Comparison of ENCODE assay signal across 8 cellular contexts in genomic region chr12:121095544-121096198, GRCh38.
DNase-seq lines count a peak whose midpoint lies in the region; ATAC-seq and TF ChIP-seq lines count a peak whose summit lies in the region.

No MANE protein-coding gene starts in this region.

- no peaks in the 10 kb centered on the region for H3K79me2 ChIP-seq in OCI-LY1 (ENCODE audit: insufficient read depth, low read length)

- H3K27ac ChIP-seq in HUES48 (ENCODE audit: low read depth, low read length) (no peak overlapping the region), OCI-LY1 (ENCODE audit: low read depth, low read length, poor library complexity, severe bottlenecking) (no peak overlapping the region), mucosa of rectum (ENCODE audit: low read depth in 2 of 2, low read length in 2 of 2) (peak overlapping the region in 1 of 2 donors; percentile 16)

- H3K27me3 ChIP-seq in HUES48 (ENCODE audit: control insufficient read depth, insufficient read depth, low read length) (peaks cover 9% of the 10 kb centered on the region), OCI-LY1 (ENCODE audit: insufficient read depth, low read length) (peaks cover 4% of the 10 kb centered on the region; the same call in 1 of the 2 replicates), mucosa of rectum (ENCODE audit: control insufficient read depth in 2 of 2, insufficient read depth in 2 of 2, low read length in 2 of 2) (peaks cover 0 to 2% of the 10 kb centered on the region in 2 donors)

- no peaks in the 10 kb centered on the region for H3F3A ChIP-seq in OCI-LY1 (ENCODE audit: insufficient read depth, low read length)

- ATAC-seq in HG02884 (IDR thresholded peaks at IDR 0.05; ENCODE audit: unreplicated experiment), result no peak

- H4K20me1 ChIP-seq in OCI-LY1 (ENCODE audit: insufficient read depth, low read length), result no peaks in the 10 kb centered on the region

- H3K4me1 ChIP-seq in HUES48 (ENCODE audit: control insufficient read depth, insufficient read depth, low read length) (0 out of 2 replicates have a peak, but pooled peaks cover 4% of the 10 kb centered on the region), OCI-LY1 (ENCODE audit: insufficient read depth, low read length, severe bottlenecking) (peaks cover 5% of the 10 kb centered on the region), mucosa of rectum (ENCODE audit: control insufficient read depth in 2 of 2, insufficient read depth in 2 of 2, low read length in 2 of 2) (peaks cover 5 to 11% of the 10 kb centered on the region in 2 donors)

- H3K9ac ChIP-seq in HUES48 (ENCODE audit: low read depth, low read length) (no peak overlapping the region), OCI-LY1 (ENCODE audit: low read length) (no peak overlapping the region), mucosa of rectum (ENCODE audit: low read depth in 1 of 2, low read length in 2 of 2) (peak overlapping the region in 1 of 2 donors; percentile 58)

- H3K4me2 ChIP-seq in OCI-LY1 (ENCODE audit: low read length), result peak overlapping the region; percentile 60

- DNase-seq in GM12864 (ENCODE audit: low read depth) (peak; percentile 24), activated T-cell treated with anti-CD3 and anti-CD28 coated beads for 4 hours (peak; percentile 66), erythroblast (lab: John Stamatoyannopoulos, UW) (peak; percentile 58 to 66)
- DNase-seq in stimulated activated CD8-positive, alpha-beta memory T cell treated with anti-CD3 and anti-CD28 coated beads, Interleukin-2, amount 100 ng/mL, for 48 hours (ENCODE audit: low read depth in 2 of 2), result peak; percentile 63 to 71

- H3K4me3 ChIP-seq in GM12864 (ENCODE audit: low read depth, low read length), result peak overlapping the region; percentile 10
- H3K4me3 ChIP-seq in HUES48 (ENCODE audit: low read depth, low read length), result peak overlapping the region; percentile 49
- H3K4me3 ChIP-seq in OCI-LY1 (ENCODE audit: low read depth, low read length, poor library complexity, severe bottlenecking), result peak overlapping the region; percentile 30
- H3K4me3 ChIP-seq in mucosa of rectum (ENCODE audit: low read length in 2 of 2), result peak overlapping the region; percentile 37 to 79

- TF ChIP-seq CTCF in GM12864 (IDR thresholded peaks at IDR 0.05; ENCODE audit: low read depth, low read length, missing control alignments) (peak; percentile 97), OCI-LY1 (IDR thresholded peaks at IDR 0.05; ENCODE audit: low read length) (peak; percentile 74)

- TF ChIP-seq POLR2A in erythroblast (IDR thresholded peaks at IDR 0.05; ENCODE audit: low read length), result no peak

- no peak overlapping the region for H2AFZ ChIP-seq in OCI-LY1 (ENCODE audit: low read length)

- H3K9me3 ChIP-seq in HUES48 (ENCODE audit: control insufficient read depth, insufficient read depth, low read length) (no peaks in the 10 kb centered on the region), OCI-LY1 (ENCODE audit: low read length) (no peaks in the 10 kb centered on the region; the same call in 1 of the 2 replicates), mucosa of rectum (ENCODE audit: control insufficient read depth in 2 of 2, low read length in 2 of 2) (no peaks in the 10 kb centered on the region)

- H3K36me3 ChIP-seq in HUES48 (ENCODE audit: control insufficient read depth, insufficient read depth, low read length) (no peaks in the 10 kb centered on the region), OCI-LY1 (ENCODE audit: insufficient read depth, low read length) (no peaks in the 10 kb centered on the region), mucosa of rectum (ENCODE audit: control insufficient read depth in 2 of 2, insufficient read depth in 2 of 2, low read length in 2 of 2) (no peaks in the 10 kb centered on the region)

- no peaks in the 10 kb centered on the region for H3K9me2 ChIP-seq in OCI-LY1 (ENCODE audit: low read depth, low read length)
